In genomic region chr17:68600123-68600880, GRCh38 we compare ENCODE assay signal across 8 cellular contexts. TPM values are rescaled to one million over a fixed set of nuclear protein-coding genes. Genes with fewer than 3 reads are reported as not detected.
DNase-seq lines count a peak whose midpoint lies in the region; ATAC-seq, FAIRE-seq and TF ChIP-seq lines count a peak whose summit lies in the region.

No MANE protein-coding gene starts in this region.

- no peak for ATAC-seq in HG03521 (IDR thresholded peaks at IDR 0.05; ENCODE audit: unreplicated experiment)
- no peak for ATAC-seq in HG03457 (IDR thresholded peaks at IDR 0.05; ENCODE audit: unreplicated experiment)

- intact Hi-C loops in endothelial cell of umbilical vein (cut with micrococcal nuclease): no loop called here

- peak; percentile 80 for DNase-seq in ELF-1 (ENCODE audit: low read depth, low spot score)
- peak in 1 of 3 donors; percentile 50 for DNase-seq in Peyer's patch
- no peak for DNase-seq in endothelial cell of umbilical vein (ENCODE audit: low read depth, low spot score)
- DNase-seq in NCI-H1105 (lab: John Stamatoyannopoulos, UW): no peak
- no peak for DNase-seq in NCI-H187 (lab: John Stamatoyannopoulos, UW)

- POLR2A ChIA-PET in endothelial cell of umbilical vein (lab: Charles Lee): no interaction called here

- no peak for FAIRE-seq in endothelial cell of umbilical vein (lab: Jason Lieb, UNC)

- H3K9me3 ChIP-seq in Peyer's patch (no peaks in the 10 kb centered on the region), endothelial cell of umbilical vein (replicated peaks; ENCODE audit: control insufficient read depth, insufficient read depth, low read length) (no peaks in the 10 kb centered on the region), muscle layer of duodenum (ENCODE audit: control insufficient read depth in 1 of 2, low read length in 2 of 2) (no peaks in the 10 kb centered on the region)

- dilution Hi-C loops in endothelial cell of umbilical vein (cut with MboI; ENCODE audit: extremely low pct_ligation_motif_present, low sequenced_read_pairs): no loop called here

- H3K9ac ChIP-seq in endothelial cell of umbilical vein (replicated peaks; ENCODE audit: extremely low read depth, insufficient read depth, low read length): no peak overlapping the region

- peak overlapping the region; percentile 37 to 52 (median 42) for H3K4me3 ChIP-seq in Peyer's patch
- H3K4me3 ChIP-seq in endothelial cell of umbilical vein (replicated peaks in 1 of 3; ENCODE audit: insufficient read depth in 1 of 3, low read depth in 1 of 3, low read length in 3 of 3): peak overlapping the region in 2 of 3 experiments; percentile 14 to 20
- peak overlapping the region; percentile 45 to 75 for H3K4me3 ChIP-seq in muscle layer of duodenum (ENCODE audit: low read depth in 1 of 2, low read length in 2 of 2)

- H3K36me3 ChIP-seq in Peyer's patch (no peaks in the 10 kb centered on the region), endothelial cell of umbilical vein (ENCODE audit: control insufficient read depth in 2 of 2, extremely low read depth in 1 of 2, insufficient read depth in 2 of 2, low read length in 2 of 2) (no peaks in the 10 kb centered on the region), muscle layer of duodenum (ENCODE audit: control insufficient read depth in 1 of 2, insufficient read depth in 2 of 2, low read length in 2 of 2) (no peaks in the 10 kb centered on the region)

- H3K27ac ChIP-seq in Peyer's patch (peak overlapping the region; percentile 22 to 63 (median 58)), endothelial cell of umbilical vein (ENCODE audit: insufficient read depth, low read depth, low read length) (no peak overlapping the region), muscle layer of duodenum (ENCODE audit: low read length) (peak overlapping the region; percentile 56)

- TF ChIP-seq POLR2A in Peyer's patch (IDR thresholded peaks at IDR 0.05): no peak
- no peak for TF ChIP-seq POLR2A in endothelial cell of umbilical vein (IDR thresholded peaks at IDR 0.05; ENCODE audit: low read depth, low read length)

- no peak for TF ChIP-seq CTCF in Peyer's patch (IDR thresholded peaks at IDR 0.05)
- TF ChIP-seq CTCF in endothelial cell of umbilical vein (IDR thresholded peaks at IDR 0.05; ENCODE audit: extremely low read depth in 1 of 2, insufficient read depth in 1 of 2, low read depth in 1 of 2, low read length in 2 of 2): no peak

- peak overlapping the region; percentile 30 for H3K4me2 ChIP-seq in endothelial cell of umbilical vein (ENCODE audit: insufficient read depth, low read length)

- H2AFZ ChIP-seq in endothelial cell of umbilical vein (ENCODE audit: low read depth, low read length): peak overlapping the region; percentile 13

- no peaks in the 10 kb centered on the region for H3K79me2 ChIP-seq in endothelial cell of umbilical vein (ENCODE audit: control insufficient read depth, insufficient read depth, low read length)

- H3K27me3 ChIP-seq in Peyer's patch (peaks cover 0 to 19% of the 10 kb centered on the region in 2 donors), endothelial cell of umbilical vein (ENCODE audit: control insufficient read depth in 2 of 2, insufficient read depth in 2 of 2, low read length in 2 of 2) (peaks cover 43 to 53% of the 10 kb centered on the region in 2 experiments), muscle layer of duodenum (ENCODE audit: low read depth, low read length) (peaks cover 5% of the 10 kb centered on the region)

- H3K4me1 ChIP-seq in Peyer's patch: peaks cover 0 to 18% (median 5%) of the 10 kb centered on the region in 4 donors
- peaks cover 3% of the 10 kb centered on the region for H3K4me1 ChIP-seq in endothelial cell of umbilical vein (ENCODE audit: control insufficient read depth, extremely low read depth, insufficient read depth, low read length)
- peaks cover 0 to 8% of the 10 kb centered on the region in 2 donors for H3K4me1 ChIP-seq in muscle layer of duodenum (ENCODE audit: control insufficient read depth in 1 of 2, insufficient read depth in 2 of 2, low read length in 2 of 2)

- H3K9me1 ChIP-seq in endothelial cell of umbilical vein (replicated peaks; ENCODE audit: control insufficient read depth, extremely low read depth, insufficient read depth, low read length): no peaks in the 10 kb centered on the region

- CTCF ChIA-PET in endothelial cell of umbilical vein (lab: Charles Lee): no interaction called here

- no TSS peak for BruUV-seq in endothelial cell of umbilical vein (replicated peaks; lab: Mats Ljungman, UMichigan)

- no peaks in the 10 kb centered on the region for H4K20me1 ChIP-seq in endothelial cell of umbilical vein (replicated peaks; ENCODE audit: control insufficient read depth, extremely low read depth, insufficient read depth, low read length)

TF ChIP-seq in endothelial cell of umbilical vein, 7 proteins besides CTCF, POLR2A, EP300 and RAD21:
- no peak for TF ChIP-seq FOS (IDR thresholded peaks at IDR 0.05; ENCODE audit: borderline replicate concordance, insufficient read depth, low read length)
- peak; percentile 99 for TF ChIP-seq EZH2 (IDR thresholded peaks at IDR 0.05; ENCODE audit: borderline replicate concordance, low read depth, low read length, severe bottlenecking)
- TF ChIP-seq GATA2 (IDR thresholded peaks at IDR 0.05; ENCODE audit: insufficient read depth, insufficient read length, low read depth, low read length): no peak

RNA-seq across cellular contexts. Expression of gene FAM20A, which starts 0.9 kb away (rescaled TPM):
- 1 to 10 TPM in 3 of 4 donors, not detected in 1; 2.4 to 3.5 (median 2.5) TPM for total RNA-seq in Peyer's patch
- total RNA-seq in endothelial cell of umbilical vein: not detected in 2 replicates
- polyA plus RNA-seq in endothelial cell of umbilical vein: not detected in 2 replicates
- not detected in 2 replicates for polyA plus RNA-seq in endothelial cell of umbilical vein (2011; cell fraction: cytosol; rRNA removed)
- polyA plus RNA-seq in endothelial cell of umbilical vein (2011; cell fraction: nucleus; rRNA removed): not detected in 2 replicates
- polyA plus RNA-seq in endothelial cell of umbilical vein (2012): 0.10 and 0.21 TPM in 2 replicates
- not detected in 2 replicates for polyA minus RNA-seq in endothelial cell of umbilical vein
- polyA minus RNA-seq in endothelial cell of umbilical vein (2011; cell fraction: cytosol; rRNA and poly(A)+ RNA removed): not detected
- not detected in 2 replicates for polyA minus RNA-seq in endothelial cell of umbilical vein (2011; cell fraction: nucleus; rRNA and poly(A)+ RNA removed)
